Comparison of ENCODE assay signal across 1 cellular context in the genomic region with DNA sequence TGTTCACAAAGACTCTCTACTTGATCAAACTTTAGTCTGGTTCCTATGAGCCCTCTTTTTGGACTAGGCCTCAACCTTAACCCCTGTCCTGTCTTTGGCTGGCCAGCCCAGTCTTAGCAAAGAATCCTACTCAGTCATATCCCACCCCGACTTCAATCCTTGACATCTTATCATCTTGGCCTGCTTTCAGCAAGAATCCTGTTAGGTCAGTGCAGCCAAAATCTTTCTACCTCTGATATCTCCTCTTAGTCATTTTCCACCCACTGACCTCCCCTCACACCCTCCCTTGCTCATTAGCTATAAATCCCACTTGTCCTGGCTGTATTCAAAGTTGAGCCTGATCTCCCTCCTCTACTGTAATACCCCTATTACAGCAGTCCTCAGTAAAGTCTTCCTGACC.
TF ChIP-seq lines count a peak whose summit lies in the region.

No MANE protein-coding gene starts in this region.

TF ChIP-seq in WTC11, 78 proteins besides CTCF, POLR2A, EP300 and RAD21 (continued from another document):
- TF ChIP-seq, protein P1, sequence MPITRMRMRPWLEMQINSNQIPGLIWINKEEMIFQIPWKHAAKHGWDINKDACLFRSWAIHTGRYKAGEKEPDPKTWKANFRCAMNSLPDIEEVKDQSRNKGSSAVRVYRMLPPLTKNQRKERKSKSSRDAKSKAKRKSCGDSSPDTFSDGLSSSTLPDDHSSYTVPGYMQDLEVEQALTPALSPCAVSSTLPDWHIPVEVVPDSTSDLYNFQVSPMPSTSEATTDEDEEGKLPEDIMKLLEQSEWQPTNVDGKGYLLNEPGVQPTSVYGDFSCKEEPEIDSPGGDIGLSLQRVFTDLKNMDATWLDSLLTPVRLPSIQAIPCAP (CRISPR knock-in tag; IDR thresholded peaks at IDR 0.05), result no peak
- no peak for TF ChIP-seq ZNF416 (CRISPR knock-in tag; IDR thresholded peaks at IDR 0.05)
- TF ChIP-seq, protein P2, sequence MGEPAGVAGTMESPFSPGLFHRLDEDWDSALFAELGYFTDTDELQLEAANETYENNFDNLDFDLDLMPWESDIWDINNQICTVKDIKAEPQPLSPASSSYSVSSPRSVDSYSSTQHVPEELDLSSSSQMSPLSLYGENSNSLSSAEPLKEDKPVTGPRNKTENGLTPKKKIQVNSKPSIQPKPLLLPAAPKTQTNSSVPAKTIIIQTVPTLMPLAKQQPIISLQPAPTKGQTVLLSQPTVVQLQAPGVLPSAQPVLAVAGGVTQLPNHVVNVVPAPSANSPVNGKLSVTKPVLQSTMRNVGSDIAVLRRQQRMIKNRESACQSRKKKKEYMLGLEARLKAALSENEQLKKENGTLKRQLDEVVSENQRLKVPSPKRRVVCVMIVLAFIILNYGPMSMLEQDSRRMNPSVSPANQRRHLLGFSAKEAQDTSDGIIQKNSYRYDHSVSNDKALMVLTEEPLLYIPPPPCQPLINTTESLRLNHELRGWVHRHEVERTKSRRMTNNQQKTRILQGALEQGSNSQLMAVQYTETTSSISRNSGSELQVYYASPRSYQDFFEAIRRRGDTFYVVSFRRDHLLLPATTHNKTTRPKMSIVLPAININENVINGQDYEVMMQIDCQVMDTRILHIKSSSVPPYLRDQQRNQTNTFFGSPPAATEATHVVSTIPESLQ (CRISPR knock-in tag; IDR thresholded peaks at IDR 0.05), result no peak
- TF ChIP-seq JAZF1 (CRISPR knock-in tag; IDR thresholded peaks at IDR 0.05), result no peak
- TF ChIP-seq, protein P3, sequence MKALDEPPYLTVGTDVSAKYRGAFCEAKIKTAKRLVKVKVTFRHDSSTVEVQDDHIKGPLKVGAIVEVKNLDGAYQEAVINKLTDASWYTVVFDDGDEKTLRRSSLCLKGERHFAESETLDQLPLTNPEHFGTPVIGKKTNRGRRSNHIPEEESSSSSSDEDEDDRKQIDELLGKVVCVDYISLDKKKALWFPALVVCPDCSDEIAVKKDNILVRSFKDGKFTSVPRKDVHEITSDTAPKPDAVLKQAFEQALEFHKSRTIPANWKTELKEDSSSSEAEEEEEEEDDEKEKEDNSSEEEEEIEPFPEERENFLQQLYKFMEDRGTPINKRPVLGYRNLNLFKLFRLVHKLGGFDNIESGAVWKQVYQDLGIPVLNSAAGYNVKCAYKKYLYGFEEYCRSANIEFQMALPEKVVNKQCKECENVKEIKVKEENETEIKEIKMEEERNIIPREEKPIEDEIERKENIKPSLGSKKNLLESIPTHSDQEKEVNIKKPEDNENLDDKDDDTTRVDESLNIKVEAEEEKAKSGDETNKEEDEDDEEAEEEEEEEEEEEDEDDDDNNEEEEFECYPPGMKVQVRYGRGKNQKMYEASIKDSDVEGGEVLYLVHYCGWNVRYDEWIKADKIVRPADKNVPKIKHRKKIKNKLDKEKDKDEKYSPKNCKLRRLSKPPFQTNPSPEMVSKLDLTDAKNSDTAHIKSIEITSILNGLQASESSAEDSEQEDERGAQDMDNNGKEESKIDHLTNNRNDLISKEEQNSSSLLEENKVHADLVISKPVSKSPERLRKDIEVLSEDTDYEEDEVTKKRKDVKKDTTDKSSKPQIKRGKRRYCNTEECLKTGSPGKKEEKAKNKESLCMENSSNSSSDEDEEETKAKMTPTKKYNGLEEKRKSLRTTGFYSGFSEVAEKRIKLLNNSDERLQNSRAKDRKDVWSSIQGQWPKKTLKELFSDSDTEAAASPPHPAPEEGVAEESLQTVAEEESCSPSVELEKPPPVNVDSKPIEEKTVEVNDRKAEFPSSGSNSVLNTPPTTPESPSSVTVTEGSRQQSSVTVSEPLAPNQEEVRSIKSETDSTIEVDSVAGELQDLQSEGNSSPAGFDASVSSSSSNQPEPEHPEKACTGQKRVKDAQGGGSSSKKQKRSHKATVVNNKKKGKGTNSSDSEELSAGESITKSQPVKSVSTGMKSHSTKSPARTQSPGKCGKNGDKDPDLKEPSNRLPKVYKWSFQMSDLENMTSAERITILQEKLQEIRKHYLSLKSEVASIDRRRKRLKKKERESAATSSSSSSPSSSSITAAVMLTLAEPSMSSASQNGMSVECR (CRISPR knock-in tag; IDR thresholded peaks at IDR 0.05; ENCODE audit: borderline replicate concordance), result no peak
- no peak for TF ChIP-seq FOXP1 (CRISPR knock-in tag; IDR thresholded peaks at IDR 0.05; ENCODE audit: borderline replicate concordance)
- no peak for TF ChIP-seq ZNF317 (CRISPR knock-in tag; IDR thresholded peaks at IDR 0.05; ENCODE audit: borderline replicate concordance, low read depth)
- TF ChIP-seq NFATC4 (CRISPR knock-in tag; IDR thresholded peaks at IDR 0.05), result no peak
